In genomic region chr22:28741200-28741757, GRCh38 we compare ENCODE assay signal across 1 cellular context.
TF ChIP-seq lines count a peak whose summit lies in the region.

No MANE protein-coding gene starts in this region.

TF ChIP-seq in HEK293, 187 proteins besides CTCF, POLR2A, EP300 and RAD21 (continued from another document):
- TF ChIP-seq ZNF362 (tag by site-specific recombination; IDR thresholded peaks at IDR 0.05) (no peak), ZNF311 (tag by site-specific recombination; IDR thresholded peaks at IDR 0.05; ENCODE audit: borderline replicate concordance) (no peak), ZNF280D (tag by site-specific recombination; IDR thresholded peaks at IDR 0.05) (no peak), PATZ1 (tag by site-specific recombination; IDR thresholded peaks at IDR 0.05) (no peak), ZNF449 (tag by site-specific recombination; IDR thresholded peaks at IDR 0.05) (no peak), MEIS1 (CRISPR knock-in tag; IDR thresholded peaks at IDR 0.05; ENCODE audit: borderline replicate concordance) (no peak)
TF ChIP-seq in HEK293: peak in this region for 20.
